Comparison of ENCODE assay signal across 14 cellular contexts in the genomic region with DNA sequence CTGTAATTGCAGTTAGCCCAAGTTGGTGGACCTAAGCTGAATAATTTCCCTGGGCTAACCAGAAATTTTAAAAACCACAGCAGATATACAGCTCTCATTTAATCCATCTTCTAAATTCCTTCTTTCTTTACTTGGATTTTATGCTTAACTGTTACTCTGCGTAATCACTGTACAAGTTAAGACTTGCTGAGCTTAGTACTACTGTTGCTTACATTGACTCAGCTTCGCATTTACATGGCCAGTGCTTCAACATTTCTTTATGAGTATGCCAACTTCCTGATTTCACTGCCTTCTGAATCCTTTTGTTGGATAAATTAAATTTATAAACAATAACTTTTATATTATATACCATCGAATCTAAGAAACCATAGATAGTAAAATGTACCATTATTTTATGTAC.
DNase-seq lines count a peak whose midpoint lies in the region; ATAC-seq and TF ChIP-seq lines count a peak whose summit lies in the region.
"Had no signal": no experiment of that assay in that cellular context is flagged by ENCODE, and none has a peak within 500 bp of the region (broad histone marks: within the 10 kb centered on the region; RNA-seq: fewer than 3 reads in every experiment).

No MANE protein-coding gene starts in this region.

- H4K20me1 ChIP-seq in IMR-90 (ENCODE audit: insufficient read depth, low read length) (no peaks in the 10 kb centered on the region), OCI-LY3 (ENCODE audit: insufficient read depth, low read length) (no peaks in the 10 kb centered on the region), mammary epithelial cell (ENCODE audit: insufficient read depth, low read length) (no peaks in the 10 kb centered on the region), MM.1S (ENCODE audit: insufficient read depth, low read length) (no peaks in the 10 kb centered on the region)

- no peak overlapping the region; a peak in 1 of 4 replicates for H4K8ac ChIP-seq in IMR-90 (ENCODE audit: low read depth in 2 of 2, low read length in 2 of 2)

- no peak overlapping the region for H4K5ac ChIP-seq in IMR-90 (ENCODE audit: low read depth, low read length)

- intact Hi-C loops in IMR-90 (cut with micrococcal nuclease) = loop anchor here (10.0 kb wide), 1 partner anchor 554 kb away; no protein-coding TSS in a partner anchor
- intact Hi-C loops in mammary epithelial cell (cut with micrococcal nuclease) = loop anchor here (5.0 to 10.0 kb wide), 5 partner anchors 154 to 686 kb away; a partner anchor contains a TSS
- intact Hi-C loops in prostate gland (cut with DNase I) = loop anchor here (5.0 to 10.0 kb wide), 2 partner anchors 254 to 684 kb away; a partner anchor contains a TSS
- intact Hi-C loops in mucosa of descending colon (cut with DNase I, micrococcal nuclease) = loop anchor here (5.0 to 10.0 kb wide), 2 partner anchors 254 to 324 kb away; no protein-coding TSS in a partner anchor

- H3K9ac ChIP-seq in IMR-90 (ENCODE audit: low read depth, low read length) (no peak overlapping the region), OCI-LY3 (ENCODE audit: low read length) (no peak overlapping the region), mammary epithelial cell (ENCODE audit: insufficient read depth, low read length) (peak overlapping the region; percentile 35), MM.1S (ENCODE audit: low read length) (no peak overlapping the region)

- TF ChIP-seq RAD21 in IMR-90 (IDR thresholded peaks at IDR 0.05; ENCODE audit: low read length) = no peak

- H3K4me3 ChIP-seq in IMR-90 (ENCODE audit: insufficient read depth, low read depth, low read length) = no peak overlapping the region
- H3K4me3 ChIP-seq in OCI-LY3 (ENCODE audit: low read length) = no peak overlapping the region
- H3K4me3 ChIP-seq in mammary epithelial cell (replicated peaks in 1 of 3; ENCODE audit: insufficient read depth in 1 of 3, low read depth in 2 of 3, low read length in 3 of 3) = no peak overlapping the region
- H3K4me3 ChIP-seq in prostate gland = no peak overlapping the region
- H3K4me3 ChIP-seq in MM.1S (ENCODE audit: low read length) = no peak overlapping the region
- H3K4me3 ChIP-seq in mucosa of descending colon = no peak overlapping the region

- H3K79me2 ChIP-seq in OCI-LY3 (ENCODE audit: low read length) (no peaks in the 10 kb centered on the region), mammary epithelial cell (ENCODE audit: insufficient read depth, low read length) (no peaks in the 10 kb centered on the region), MM.1S (ENCODE audit: low read length) (no peaks in the 10 kb centered on the region)

- peak overlapping the region; percentile 13; the same call in 1 of the 2 replicates for H2BK120ac ChIP-seq in IMR-90 (ENCODE audit: low read depth, low read length)

- TF ChIP-seq POLR2A in IMR-90 (IDR thresholded peaks at IDR 0.05; ENCODE audit: low read depth, low read length) = no peak
- TF ChIP-seq POLR2A in prostate gland (IDR thresholded peaks at IDR 0.05) = no peak

- H3K18ac ChIP-seq in IMR-90 (ENCODE audit: low read depth, low read length) = no peak overlapping the region

- peak; percentile 15 for DNase-seq in IMR-90
- peak; percentile 87 for DNase-seq in mammary epithelial cell
- peak; percentile 40 for DNase-seq in prostate gland (ENCODE audit: low spot score)
- no peak for DNase-seq in MM.1S
- DNase-seq in mucosa of descending colon = no peak
- DNase-seq in putamen (ENCODE audit: low spot score) = no peak
- DNase-seq: DMS153, Karpas-422, NCI-H187 treated with DMSO at 0.1 percent for 48 hours, NCI-H2171, NCI-H446, SHP77 treated with DMSO at 0.1 percent for 48 hours had no signal

- no peak overlapping the region for H2BK15ac ChIP-seq in IMR-90 (ENCODE audit: low read depth, low read length)

- no peak overlapping the region for H2AK5ac ChIP-seq in IMR-90 (ENCODE audit: low read depth, low read length)

- no peak overlapping the region for H3K4ac ChIP-seq in IMR-90 (ENCODE audit: low read depth, low read length)

- ATAC-seq in IMR-90 (ENCODE audit: low read depth) (no peak; the same call in 1 of the 2 replicates), mucosa of descending colon (no peak)

- no peak overlapping the region for H2BK5ac ChIP-seq in IMR-90 (ENCODE audit: low read depth, low read length, poor library complexity, severe bottlenecking)

- CTCF ChIA-PET in IMR-90 (lab: Yijun Ruan, JAX) = interaction anchor here (1.0 kb wide), 1 partner anchor 343 kb away, joined by 3 read pairs; no protein-coding TSS in a partner anchor
- CTCF ChIA-PET in mammary epithelial cell (lab: Charles Lee; ENCODE audit: low non-redundant PET) = interaction anchor here (0.6 to 1.0 kb wide), 5 partner anchors 17 to 689 kb away, joined by 3 to 5 read pairs (median 3); no protein-coding TSS in a partner anchor

- H3K36me3 ChIP-seq in IMR-90 (ENCODE audit: control insufficient read depth, insufficient read depth, low read length) (no peaks in the 10 kb centered on the region), OCI-LY3 (replicated peaks; ENCODE audit: low read depth, low read length) (no peaks in the 10 kb centered on the region), mammary epithelial cell (ENCODE audit: insufficient read depth, low read length) (no peaks in the 10 kb centered on the region), prostate gland (no peaks in the 10 kb centered on the region), MM.1S (replicated peaks; ENCODE audit: insufficient read depth, low read length) (no peaks in the 10 kb centered on the region), mucosa of descending colon (ENCODE audit: low read depth) (no peaks in the 10 kb centered on the region)

- H2AK9ac ChIP-seq in IMR-90 (replicated peaks; ENCODE audit: low read depth, low read length, poor library complexity) = no peak overlapping the region

- H3K9me3 ChIP-seq in IMR-90 (ENCODE audit: control insufficient read depth, insufficient read depth, low read length) (peaks cover 3% of the 10 kb centered on the region), OCI-LY3 (ENCODE audit: insufficient read depth, low read length) (no peaks in the 10 kb centered on the region), mammary epithelial cell (replicated peaks; ENCODE audit: insufficient read depth, low read length) (peaks cover 3% of the 10 kb centered on the region), prostate gland (no peaks in the 10 kb centered on the region), MM.1S (replicated peaks; ENCODE audit: insufficient read depth, low read length) (no peaks in the 10 kb centered on the region), mucosa of descending colon (no peaks in the 10 kb centered on the region)
- H3K9me3 ChIP-seq: Caco-2 had no signal

- H3K4me1 ChIP-seq in IMR-90 (ENCODE audit: control insufficient read depth, insufficient read depth, low read length) = peaks cover 3% of the 10 kb centered on the region
- peaks cover 13% of the 10 kb centered on the region for H3K4me1 ChIP-seq in OCI-LY3 (ENCODE audit: low read length)
- H3K4me1 ChIP-seq in mammary epithelial cell (ENCODE audit: insufficient read depth, low read length) = peaks cover 64% of the 10 kb centered on the region
- H3K4me1 ChIP-seq in prostate gland (replicated peaks) = no peaks in the 10 kb centered on the region
- H3K4me1 ChIP-seq in MM.1S (ENCODE audit: low read length) = 0 out of 2 replicates have a peak, but pooled peaks cover 3% of the 10 kb centered on the region
- no peaks in the 10 kb centered on the region for H3K4me1 ChIP-seq in mucosa of descending colon (ENCODE audit: low read depth)

- no peak overlapping the region for H3K27ac ChIP-seq in IMR-90 (ENCODE audit: insufficient read depth, low read length)
- no peak overlapping the region for H3K27ac ChIP-seq in OCI-LY3 (ENCODE audit: low read length)
- H3K27ac ChIP-seq in mammary epithelial cell (ENCODE audit: insufficient read depth, low read depth, low read length) = peak overlapping the region; percentile 94
- no peak overlapping the region for H3K27ac ChIP-seq in prostate gland
- H3K27ac ChIP-seq in MM.1S (ENCODE audit: low read length) = no peak overlapping the region

- no CpG with 5 or more reads among the region's 3 CpGs for WGBS in IMR-90 (ENCODE audit: extremely low coverage in 2 of 2, insufficient read length in 1 of 2), 2 experiments
- WGBS in mammary epithelial cell (ENCODE audit: low coverage, missing lambda C conversion rate) = 0% methylated on average over 3 of the region's 3 CpGs
- WGBS in prostate gland = 43% methylated on average over 3 of the region's 3 CpGs

- H3K4me2 ChIP-seq in IMR-90 (ENCODE audit: low read depth, low read length) (no peak overlapping the region), OCI-LY3 (ENCODE audit: low read length) (peak overlapping the region; percentile 8; the same call in 1 of the 2 replicates), mammary epithelial cell (ENCODE audit: insufficient read depth, low read depth, low read length) (peak overlapping the region; percentile 75), MM.1S (ENCODE audit: low read depth, low read length) (no peak overlapping the region)

- dilution Hi-C loops in IMR-90 (cut with HindIII; ENCODE audit: low sequenced_read_pairs, unreplicated experiment) (no loop called here), mammary epithelial cell (cut with HindIII; ENCODE audit: low sequenced_read_pairs) (loop anchor here (5.0 kb wide), 1 partner anchor 311 kb away; no protein-coding TSS in a partner anchor)

- no peak overlapping the region for H2AFZ ChIP-seq in IMR-90 (replicated peaks; ENCODE audit: low read length, poor library complexity)
- no peak overlapping the region for H2AFZ ChIP-seq in OCI-LY3 (ENCODE audit: low read depth, low read length)
- no peak overlapping the region for H2AFZ ChIP-seq in mammary epithelial cell (ENCODE audit: low read depth, low read length)
- no peak overlapping the region for H2AFZ ChIP-seq in MM.1S (ENCODE audit: low read length)

- no peak overlapping the region for H4K91ac ChIP-seq in IMR-90 (ENCODE audit: insufficient read depth, low read depth, low read length)

- POLR2A ChIA-PET in IMR-90 (lab: Charles Lee; ENCODE audit: unreplicated experiment) = no interaction called here

- peaks cover 0 to 3% of the 10 kb centered on the region in 2 experiments; a peak in 1 of 4 replicates for H3K79me1 ChIP-seq in IMR-90 (ENCODE audit: low read depth in 1 of 2, low read length in 2 of 2)

- BruUV-seq in IMR-90 (replicated peaks; lab: Mats Ljungman, UMichigan) (no TSS peak), mammary epithelial cell (replicated peaks; lab: Mats Ljungman, UMichigan) (no TSS peak)

- no peaks in the 10 kb centered on the region for H3F3A ChIP-seq in MM.1S (ENCODE audit: insufficient read depth, low read length)

- no peaks in the 10 kb centered on the region for H3K27me3 ChIP-seq in IMR-90 (ENCODE audit: control insufficient read depth, insufficient read depth, low read length)
- no peaks in the 10 kb centered on the region for H3K27me3 ChIP-seq in OCI-LY3 (ENCODE audit: low read depth, low read length)
- H3K27me3 ChIP-seq in mammary epithelial cell (ENCODE audit: insufficient read depth, low read length) = no peaks in the 10 kb centered on the region
- no peaks in the 10 kb centered on the region for H3K27me3 ChIP-seq in prostate gland (replicated peaks; ENCODE audit: insufficient read depth)
- H3K27me3 ChIP-seq in MM.1S (replicated peaks; ENCODE audit: insufficient read depth, low read length) = no peaks in the 10 kb centered on the region

- H3K23ac ChIP-seq in IMR-90 (ENCODE audit: low read depth, low read length) = no peak overlapping the region

- H2BK20ac ChIP-seq in IMR-90 (ENCODE audit: low read depth, low read length) = peak overlapping the region; percentile 11; the same call in 1 of the 2 replicates

- H3K14ac ChIP-seq in IMR-90 (replicated peaks; ENCODE audit: low read depth, low read length) = no peak overlapping the region

- no peaks in the 10 kb centered on the region for H3K9me2 ChIP-seq in MM.1S (replicated peaks; ENCODE audit: insufficient read depth, low read length)

- peaks cover 5% of the 10 kb centered on the region for H3K9me1 ChIP-seq in IMR-90 (ENCODE audit: insufficient read depth, low read length)

- TF ChIP-seq CTCF in IMR-90 (conservative IDR thresholded peaks at IDR 0.05; ENCODE audit: low read depth, low read length) (no peak), OCI-LY3 (IDR thresholded peaks at IDR 0.05; ENCODE audit: low read depth, low read length) (no peak), mammary epithelial cell (conservative IDR thresholded peaks at IDR 0.05 in 1 of 2, IDR thresholded peaks at IDR 0.05 in 1 of 2; ENCODE audit: extremely low read depth in 1 of 2, insufficient read depth in 1 of 2, low read depth in 1 of 2, low read length in 2 of 2) (no peak), prostate gland (IDR thresholded peaks at IDR 0.05) (no peak), MM.1S (IDR thresholded peaks at IDR 0.05; ENCODE audit: low read length) (no peak), mucosa of descending colon (IDR thresholded peaks at IDR 0.05) (no peak)

- no peak overlapping the region for H3K56ac ChIP-seq in IMR-90 (ENCODE audit: extremely low read depth, insufficient read depth, low read length)

- in situ Hi-C loops in IMR-90 (cut with MboI; ENCODE audit: low sequenced_read_pairs) (loop anchor here (5.0 to 25.0 kb wide), 3 partner anchors 259 to 516 kb away; no protein-coding TSS in a partner anchor), mammary epithelial cell (cut with MboI; ENCODE audit: low sequenced_read_pairs in 2 of 2) (loop anchor here (5.0 to 25.0 kb wide), 3 partner anchors 236 to 334 kb away; no protein-coding TSS in a partner anchor)

Comparison
In these comparisons a context has a peak if more than half of its experiments do, and no peak if none do; other contexts are left out.
1. DNase-seq: peak in IMR-90 (single experiment), mammary epithelial cell (single experiment) and prostate gland (single experiment); none in MM.1S (single experiment), mucosa of descending colon (0 of 3) and putamen (single experiment).
2. H3K4me2 ChIP-seq: peak in OCI-LY3 (single experiment) and mammary epithelial cell (single experiment); none in IMR-90 (single experiment) and MM.1S (single experiment).